ENCODE assay signal across 21 cellular contexts in the genomic region with DNA sequence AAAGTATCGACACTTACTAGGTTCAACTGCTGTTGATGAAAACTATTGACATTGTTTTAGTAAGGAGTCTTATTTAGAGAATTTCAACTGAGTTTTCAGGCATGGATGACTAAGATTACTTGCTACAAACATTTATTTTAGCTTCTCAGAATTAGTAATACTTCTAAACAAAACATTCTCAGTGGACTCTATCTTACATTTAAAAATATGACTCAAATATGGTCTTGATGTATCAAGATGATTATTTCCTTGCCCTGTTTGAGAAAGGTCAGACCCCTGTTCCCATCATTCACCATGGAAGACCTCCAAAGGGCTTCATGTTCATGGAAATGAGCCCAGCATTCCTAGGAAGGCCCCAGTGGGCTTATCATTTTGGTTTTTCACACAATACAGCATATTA. TPM values are rescaled to one million over a fixed set of nuclear protein-coding genes. Genes with fewer than 3 reads are reported as not detected.
DNase-seq lines count a peak whose midpoint lies in the region; ATAC-seq and TF ChIP-seq lines count a peak whose summit lies in the region.
"Had no signal": no experiment of that assay in that cellular context is flagged by ENCODE, and none has a peak within 500 bp of the region (broad histone marks: within the 10 kb centered on the region; RNA-seq: fewer than 3 reads in every experiment).

No MANE protein-coding gene starts in this region.

- no peak overlapping the region for H3K4me3 ChIP-seq in ascending aorta
- H3K4me3 ChIP-seq: spleen, upper lobe of left lung had no signal

- no peak for DNase-seq in activated CD4-positive, alpha-beta T cell treated with anti-CD3 and anti-CD28 coated beads for 36 hours
- DNase-seq in activated CD4-positive, alpha-beta T cell treated with anti-CD3 and anti-CD28 coated beads, Interleukin-2, amount 50 U/mL, for 48 hours, result no peak
- DNase-seq in AG09319 (ENCODE audit: extremely low read depth, low read depth), result peak; percentile 25
- no peak for DNase-seq in ascending aorta (ENCODE audit: low spot score in 2 of 2)
- no peak for DNase-seq in naive thymus-derived CD8-positive, alpha-beta T cell
- no peak for DNase-seq in NCI-H1092 (lab: John Stamatoyannopoulos, UW)
- no peak for DNase-seq in pons (ENCODE audit: low spot score)
- DNase-seq in COR-L47 (lab: John Stamatoyannopoulos, UW), result no peak
- DNase-seq: caudate nucleus; effector memory CD8-positive, alpha-beta T cell; H9; NCI-H524 treated with DMSO at 0.1 percent for 48 hours; posterior cingulate gyrus; SHP77 treated with DMSO at 0.1 percent for 48 hours; spleen; upper lobe of left lung had no signal

- CTCF ChIA-PET in activated CD4-positive, alpha-beta T cell treated with anti-CD3 and anti-CD28 coated beads for 36 hours (lab: Charles Lee), result no interaction called here

- peaks cover 42 to 52% of the 10 kb centered on the region in 2 donors for H3K36me3 ChIP-seq in ascending aorta

- TF ChIP-seq CTCF in AG09319 (IDR thresholded peaks at IDR 0.05; ENCODE audit: low read depth, low read length) (no peak), ascending aorta (IDR thresholded peaks at IDR 0.05) (no peak)

- POLR2A ChIA-PET in activated CD4-positive, alpha-beta T cell treated with anti-CD3 and anti-CD28 coated beads for 36 hours (lab: Charles Lee), result no interaction called here
- POLR2A ChIA-PET in naive thymus-derived CD8-positive, alpha-beta T cell (lab: Charles Lee), result interaction anchor here (0.6 kb wide), 1 partner anchor 21 kb away, joined by 3 read pairs; no protein-coding TSS in a partner anchor

- H3K27ac Mint-ChIP-seq in activated CD4-positive, alpha-beta T cell treated with anti-CD3 and anti-CD28 coated beads for 36 hours, result peak overlapping the region; percentile 70
- peak overlapping the region in 6 of 10 donors; percentile 20 to 75 (median 56) for H3K27ac Mint-ChIP-seq in naive thymus-derived CD8-positive, alpha-beta T cell
- H3K27ac Mint-ChIP-seq: T-helper 1 cell treated with Interleukin-12 subunit alpha and Interleukin-12 subunit beta and Interleukin-4 antibody, amounts not matched to agents 30 μg/mL and 1 μg/mL, for 36 hours had no signal

- H3K4me1 ChIP-seq in ascending aorta, result peaks cover 0 to 3% of the 10 kb centered on the region in 2 donors
- H3K4me1 ChIP-seq: spleen, upper lobe of left lung had no signal

- intact Hi-C loops in activated CD4-positive, alpha-beta T cell treated with anti-CD3 and anti-CD28 coated beads for 36 hours (cut with DNase I, micrococcal nuclease), result no loop called here
- intact Hi-C loops in ascending aorta (cut with DNase I), result no loop called here

- H3K27me3 Mint-ChIP-seq in activated CD4-positive, alpha-beta T cell treated with anti-CD3 and anti-CD28 coated beads for 36 hours, result no peaks in the 10 kb centered on the region
- no peaks in the 10 kb centered on the region for H3K27me3 Mint-ChIP-seq in naive thymus-derived CD8-positive, alpha-beta T cell
- H3K27me3 Mint-ChIP-seq: activated naive CD4-positive, alpha-beta T cell treated with anti-CD3 and anti-CD28 coated beads, Interleukin-2, amount 50 U/mL, for 24 hours; effector memory CD8-positive, alpha-beta T cell had no signal

- no peaks in the 10 kb centered on the region for H3K9me3 ChIP-seq in ascending aorta
- H3K9me3 ChIP-seq: spleen, upper lobe of left lung had no signal

- peak overlapping the region; percentile 48 to 77 for H3K27ac ChIP-seq in ascending aorta
- H3K27ac ChIP-seq: 22Rv1, HL-60, spleen, upper lobe of left lung had no signal

- no peak overlapping the region for H3K4me3 Mint-ChIP-seq in activated CD4-positive, alpha-beta T cell treated with anti-CD3 and anti-CD28 coated beads for 36 hours
- no peak overlapping the region for H3K4me3 Mint-ChIP-seq in naive thymus-derived CD8-positive, alpha-beta T cell
- H3K4me3 Mint-ChIP-seq: activated naive CD4-positive, alpha-beta T cell treated with anti-CD3 and anti-CD28 coated beads, Interleukin-2, amount 50 U/mL, for 24 hours; CD14-positive monocyte; effector memory CD8-positive, alpha-beta T cell; H9; T-helper 1 cell treated with Interleukin-12 subunit alpha and Interleukin-12 subunit beta and Interleukin-4 antibody, amounts not matched to agents 30 μg/mL and 1 μg/mL, for 36 hours had no signal

- H3K9me3 Mint-ChIP-seq in activated CD4-positive, alpha-beta T cell treated with anti-CD3 and anti-CD28 coated beads for 36 hours (ENCODE audit: low read depth), result no peaks in the 10 kb centered on the region
- no peaks in the 10 kb centered on the region for H3K9me3 Mint-ChIP-seq in naive thymus-derived CD8-positive, alpha-beta T cell
- H3K9me3 Mint-ChIP-seq: activated naive CD4-positive, alpha-beta T cell treated with anti-CD3 and anti-CD28 coated beads, Interleukin-2, amount 50 U/mL, for 24 hours; CD14-positive monocyte; effector memory CD8-positive, alpha-beta T cell; H9; T-helper 1 cell treated with Interleukin-12 subunit alpha and Interleukin-12 subunit beta and Interleukin-4 antibody, amounts not matched to agents 30 μg/mL and 1 μg/mL, for 36 hours had no signal

- peaks cover 2% of the 10 kb centered on the region for H3K4me1 Mint-ChIP-seq in activated CD4-positive, alpha-beta T cell treated with anti-CD3 and anti-CD28 coated beads for 36 hours
- H3K4me1 Mint-ChIP-seq in naive thymus-derived CD8-positive, alpha-beta T cell, result no peaks in the 10 kb centered on the region
- H3K4me1 Mint-ChIP-seq: activated naive CD4-positive, alpha-beta T cell treated with anti-CD3 and anti-CD28 coated beads, Interleukin-2, amount 50 U/mL, for 24 hours; H9 had no signal

- peaks cover 29% of the 10 kb centered on the region for H3K36me3 Mint-ChIP-seq in activated CD4-positive, alpha-beta T cell treated with anti-CD3 and anti-CD28 coated beads for 36 hours (ENCODE audit: low read depth)
- H3K36me3 Mint-ChIP-seq in naive thymus-derived CD8-positive, alpha-beta T cell, result peaks cover 0 to 81% (median 26%) of the 10 kb centered on the region in 3 donors

- no peaks in the 10 kb centered on the region for H3K27me3 ChIP-seq in ascending aorta
- H3K27me3 ChIP-seq: spleen, upper lobe of left lung had no signal

- ATAC-seq in activated CD4-positive, alpha-beta T cell treated with anti-CD3 and anti-CD28 coated beads for 36 hours, result no peak
- no peak for ATAC-seq in naive thymus-derived CD8-positive, alpha-beta T cell
- ATAC-seq: effector memory CD8-positive, alpha-beta T cell had no signal

RNA-seq across cellular contexts. Expression of a gene that starts 24.5 kb away (rescaled TPM):
- total RNA-seq in activated CD4-positive, alpha-beta T cell treated with anti-CD3 and anti-CD28 coated beads for 36 hours, result 10 to 100 TPM; 36.0 to 39.6 TPM
- total RNA-seq in ascending aorta, result 54.1 TPM
- total RNA-seq in naive thymus-derived CD8-positive, alpha-beta T cell, result 10 to 100 TPM; 75.4 to 77.6 TPM
- polyA plus RNA-seq in naive thymus-derived CD8-positive, alpha-beta T cell, result 10 to 100 TPM; 54.7 to 57.8 (median 56.5) TPM

RNA-seq across cellular contexts. Expression of a gene that starts 30.0 kb away (rescaled TPM):
- total RNA-seq in activated CD4-positive, alpha-beta T cell treated with anti-CD3 and anti-CD28 coated beads for 36 hours, result 10 to 100 TPM; 16.5 to 18.2 TPM
- 20.3 TPM for total RNA-seq in ascending aorta
- 10 to 100 TPM; 24.2 to 24.8 TPM for total RNA-seq in naive thymus-derived CD8-positive, alpha-beta T cell
- polyA plus RNA-seq in naive thymus-derived CD8-positive, alpha-beta T cell, result 10 to 100 TPM; 35.2 to 38.2 (median 37.6) TPM

RNA-seq across cellular contexts. Expression of a gene that starts 54.7 kb away (rescaled TPM):
- total RNA-seq in activated CD4-positive, alpha-beta T cell treated with anti-CD3 and anti-CD28 coated beads for 36 hours, result 1 to 10 TPM in 1 of 2 experiments, under 1 TPM in 1; 0.87 to 1.2 TPM
- total RNA-seq in ascending aorta, result 241 TPM
- 1 to 10 TPM; 3.2 to 4.0 TPM for total RNA-seq in naive thymus-derived CD8-positive, alpha-beta T cell
- polyA plus RNA-seq in naive thymus-derived CD8-positive, alpha-beta T cell, result 1 to 10 TPM; 5.9 to 8.5 (median 6.0) TPM

Comparison
In these comparisons a context has a peak if more than half of its experiments do, and no peak if none do; other contexts are left out.
1. RNA of a gene that starts 54.7 kb away (total RNA-seq): 241 TPM in ascending aorta (single experiment); 3.2 to 4.0 TPM in naive thymus-derived CD8-positive, alpha-beta T cell and 0.87 to 1.2 TPM in activated CD4-positive, alpha-beta T cell treated with anti-CD3 and anti-CD28 coated beads for 36 hours; every median in the first group is over 10 times any median in the second.